8 cellular contexts compared by ENCODE assay signal in the genomic region with DNA sequence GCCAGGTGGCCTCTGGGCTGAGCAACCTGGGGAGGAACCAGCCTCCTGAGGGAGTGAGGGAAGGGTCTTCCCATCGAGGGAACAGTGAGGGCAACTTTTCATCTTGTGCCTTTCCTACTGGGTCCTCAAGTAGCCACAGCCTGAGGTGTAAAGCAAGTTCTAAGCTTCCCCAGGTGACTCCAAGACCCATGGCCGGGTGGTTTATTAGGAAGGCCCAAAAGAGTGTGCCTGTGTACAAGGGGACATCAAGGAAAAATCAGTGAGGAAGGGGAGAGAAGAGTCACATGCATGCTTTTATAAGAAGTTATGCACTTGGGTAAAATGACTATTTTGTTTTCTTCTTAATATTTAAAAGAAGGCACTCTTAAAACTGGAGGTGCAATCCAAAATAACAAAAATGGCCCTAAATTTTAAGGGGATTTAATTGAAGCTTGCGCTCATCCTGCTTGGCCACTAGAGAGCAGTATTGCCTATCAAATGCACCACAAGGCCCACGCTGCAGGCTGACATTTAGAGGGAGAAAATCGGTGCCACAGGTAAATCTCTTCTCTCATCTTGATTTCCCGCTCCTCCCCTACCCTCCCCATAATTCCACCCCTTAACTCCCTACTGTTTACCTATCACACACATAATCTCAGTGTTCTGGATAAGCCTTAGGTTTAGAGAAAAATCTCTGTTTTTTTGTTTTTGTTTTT. TPM values are rescaled to one million over a fixed set of nuclear protein-coding genes. Genes with fewer than 3 reads are reported as not detected.
A peak's percentile ranks its signal among the peaks of the same experiment; 100 is the strongest.
DNase-seq lines count a peak whose midpoint lies in the region; ATAC-seq and TF ChIP-seq lines count a peak whose summit lies in the region.

No MANE protein-coding gene starts in this region.

- H3K4me1 ChIP-seq in MM.1S (ENCODE audit: low read length), result no peaks in the 10 kb centered on the region
- H3K4me1 ChIP-seq in endodermal cell (ENCODE audit: control insufficient read depth, insufficient read depth, low read length), result no peaks in the 10 kb centered on the region
- H3K4me1 ChIP-seq in mesenchymal stem cell (ENCODE audit: control insufficient read depth, insufficient read depth, low read depth, low read length), result no peaks in the 10 kb centered on the region

- H3K9me2 ChIP-seq in MM.1S (replicated peaks; ENCODE audit: insufficient read depth, low read length), result no peaks in the 10 kb centered on the region

- H3K36me3 Mint-ChIP-seq in T-helper 17 cell (ENCODE audit: low read depth), result peaks cover 7% of the 10 kb centered on the region
- H3K36me3 Mint-ChIP-seq in endodermal cell (ENCODE audit: low read depth), result peaks cover 18% of the 10 kb centered on the region

- H2BK120ac ChIP-seq in mesenchymal stem cell (ENCODE audit: low read depth, low read length), result peak overlapping the region; percentile 50

- ATAC-seq in GM18502 (IDR thresholded peaks at IDR 0.05; ENCODE audit: poor library complexity, unreplicated experiment) (peak; percentile 67), T-helper 17 cell (peak; percentile 50), GM21529 (IDR thresholded peaks at IDR 0.05; ENCODE audit: unreplicated experiment) (no peak)
- ATAC-seq in stimulated activated naive CD8-positive, alpha-beta T cell treated with anti-CD3 and anti-CD28 coated beads, Interleukin-15, amount 100 ng/mL, for 72 hours, result peak; percentile 45

- H3F3A ChIP-seq in MM.1S (ENCODE audit: insufficient read depth, low read length), result no peaks in the 10 kb centered on the region

- H3K18ac ChIP-seq in mesenchymal stem cell (ENCODE audit: low read depth in 1 of 2, low read length in 2 of 2), result peak overlapping the region; percentile 28

- H3K27me3 ChIP-seq in MM.1S (replicated peaks; ENCODE audit: insufficient read depth, low read length), result no peaks in the 10 kb centered on the region
- H3K27me3 ChIP-seq in endodermal cell (ENCODE audit: control insufficient read depth, insufficient read depth, low read length, poor library complexity, severe bottlenecking), result no peaks in the 10 kb centered on the region
- no peaks in the 10 kb centered on the region for H3K27me3 ChIP-seq in mesenchymal stem cell (ENCODE audit: control insufficient read depth in 1 of 2, insufficient read depth in 1 of 2, low read length in 2 of 2)

- peak overlapping the region; percentile 57 for H4K8ac ChIP-seq in mesenchymal stem cell (ENCODE audit: low read length)

- H3K4ac ChIP-seq in mesenchymal stem cell (ENCODE audit: low read depth in 1 of 2, low read length in 2 of 2), result peak overlapping the region; percentile 7 to 67

- H3K4me2 ChIP-seq in MM.1S (ENCODE audit: low read depth, low read length), result peak overlapping the region; percentile 36
- no peak overlapping the region for H3K4me2 ChIP-seq in mesenchymal stem cell (ENCODE audit: low read length, poor library complexity, severe bottlenecking)

- H3K9me3 Mint-ChIP-seq in endodermal cell, result peaks cover 39% of the 10 kb centered on the region
- peaks cover 0 to 3% of the 10 kb centered on the region in 2 donors for H3K9me3 Mint-ChIP-seq in stimulated activated naive CD8-positive, alpha-beta T cell treated with anti-CD3 and anti-CD28 coated beads, Interleukin-15, amount 100 ng/mL, for 72 hours

- no peaks in the 10 kb centered on the region for H3K79me1 ChIP-seq in mesenchymal stem cell (replicated peaks; ENCODE audit: low read length, poor library complexity, severe bottlenecking)

- peak overlapping the region; percentile 83 to 89 for H2BK12ac ChIP-seq in mesenchymal stem cell (ENCODE audit: low read length in 2 of 2)

- H3K79me2 ChIP-seq in MM.1S (ENCODE audit: low read length), result no peaks in the 10 kb centered on the region

- WGBS in endodermal cell (ENCODE audit: insufficient coverage in 1 of 2, insufficient read length in 1 of 2), 2 experiments, result 21 to 42% methylated on average over 5 to 6 of the region's 6 CpGs
- WGBS in mesenchymal stem cell, result 37% methylated on average over 5 of the region's 6 CpGs

- H4K20me1 ChIP-seq in MM.1S (ENCODE audit: insufficient read depth, low read length), result no peaks in the 10 kb centered on the region

- H2BK15ac ChIP-seq in mesenchymal stem cell (ENCODE audit: low read depth, poor library complexity, severe bottlenecking), result peak overlapping the region; percentile 60

- no peak overlapping the region for H3K23ac ChIP-seq in mesenchymal stem cell (ENCODE audit: low read length in 2 of 2)

- H3K9ac ChIP-seq in MM.1S (ENCODE audit: low read length) (no peak overlapping the region), endodermal cell (ENCODE audit: extremely low read depth, low read length, poor library complexity, severe bottlenecking) (no peak overlapping the region), mesenchymal stem cell (ENCODE audit: low read length) (no peak overlapping the region)

- H3K4me1 Mint-ChIP-seq in T-helper 17 cell, result peaks cover 2% of the 10 kb centered on the region
- H3K4me1 Mint-ChIP-seq in endodermal cell, result peaks cover 3% of the 10 kb centered on the region
- no peaks in the 10 kb centered on the region for H3K4me1 Mint-ChIP-seq in stimulated activated naive CD8-positive, alpha-beta T cell treated with anti-CD3 and anti-CD28 coated beads, Interleukin-15, amount 100 ng/mL, for 72 hours

- peak overlapping the region; percentile 92 for H2AK5ac ChIP-seq in mesenchymal stem cell (ENCODE audit: low read length, severe bottlenecking)

- H2AFZ ChIP-seq in MM.1S (ENCODE audit: low read length) (peak overlapping the region; percentile 28; the same call in 1 of the 2 replicates), mesenchymal stem cell (ENCODE audit: low read depth, low read length) (no peak overlapping the region)

- no peak overlapping the region for H3K27ac Mint-ChIP-seq in T-helper 17 cell
- H3K27ac Mint-ChIP-seq in endodermal cell, result no peak overlapping the region
- no peak overlapping the region for H3K27ac Mint-ChIP-seq in stimulated activated naive CD8-positive, alpha-beta T cell treated with anti-CD3 and anti-CD28 coated beads, Interleukin-15, amount 100 ng/mL, for 72 hours

- no peak overlapping the region for H3K14ac ChIP-seq in mesenchymal stem cell (ENCODE audit: low read length in 2 of 2)

- peak; percentile 76 for DNase-seq in AG20443 (ENCODE audit: low spot score)
- peak; percentile 70 for DNase-seq in MM.1S
- no peak for DNase-seq in T-helper 17 cell
- peak; percentile 76 for DNase-seq in endodermal cell
- peak; percentile 50 for DNase-seq in mesenchymal stem cell
- peak; percentile 12 to 33 for DNase-seq in stimulated activated naive CD8-positive, alpha-beta T cell treated with anti-CD3 and anti-CD28 coated beads, Interleukin-15, amount 100 ng/mL, for 72 hours

- H3K36me3 ChIP-seq in MM.1S (replicated peaks; ENCODE audit: insufficient read depth, low read length) (no peaks in the 10 kb centered on the region), endodermal cell (ENCODE audit: control insufficient read depth, insufficient read depth, low read length) (no peaks in the 10 kb centered on the region), mesenchymal stem cell (ENCODE audit: control insufficient read depth in 1 of 2, insufficient read depth in 2 of 2, low read depth in 1 of 2, low read length in 2 of 2) (no peaks in the 10 kb centered on the region)

- peaks cover 31% of the 10 kb centered on the region for H3K27me3 Mint-ChIP-seq in T-helper 17 cell
- H3K27me3 Mint-ChIP-seq in endodermal cell (ENCODE audit: insufficient read depth), result no peaks in the 10 kb centered on the region
- peaks cover 8% of the 10 kb centered on the region for H3K27me3 Mint-ChIP-seq in stimulated activated naive CD8-positive, alpha-beta T cell treated with anti-CD3 and anti-CD28 coated beads, Interleukin-15, amount 100 ng/mL, for 72 hours

- H3K27ac ChIP-seq in MM.1S (ENCODE audit: low read length) (no peak overlapping the region), endodermal cell (ENCODE audit: low read depth, low read length) (no peak overlapping the region), mesenchymal stem cell (ENCODE audit: low read length, poor library complexity, severe bottlenecking) (no peak overlapping the region)

- no peaks in the 10 kb centered on the region for H3K9me3 ChIP-seq in MM.1S (replicated peaks; ENCODE audit: insufficient read depth, low read length)
- H3K9me3 ChIP-seq in T-helper 17 cell (ENCODE audit: control insufficient read depth, low read length, poor library complexity, severe bottlenecking), result no peaks in the 10 kb centered on the region
- peaks cover 28% of the 10 kb centered on the region for H3K9me3 ChIP-seq in endodermal cell (ENCODE audit: control insufficient read depth, low read length)
- no peaks in the 10 kb centered on the region for H3K9me3 ChIP-seq in mesenchymal stem cell (ENCODE audit: control insufficient read depth, low read length)

- H3K4me3 ChIP-seq in MM.1S (ENCODE audit: low read length) (peak overlapping the region; percentile 20; the same call in 1 of the 2 replicates), endodermal cell (ENCODE audit: low read length) (no peak overlapping the region), mesenchymal stem cell (ENCODE audit: insufficient read depth in 1 of 2, low read depth in 1 of 2, low read length in 2 of 2) (no peak overlapping the region)

- H3K4me3 Mint-ChIP-seq in T-helper 17 cell (no peak overlapping the region), endodermal cell (no peak overlapping the region)
- H3K4me3 Mint-ChIP-seq in stimulated activated naive CD8-positive, alpha-beta T cell treated with anti-CD3 and anti-CD28 coated beads, Interleukin-15, amount 100 ng/mL, for 72 hours, result no peak overlapping the region

- TF ChIP-seq CTCF in MM.1S (IDR thresholded peaks at IDR 0.05; ENCODE audit: low read length) (peak; percentile 82), endodermal cell (conservative IDR thresholded peaks at IDR 0.05) (peak; percentile 95)

- peak overlapping the region; percentile 57 for H4K91ac ChIP-seq in mesenchymal stem cell (ENCODE audit: low read length)

- no peak overlapping the region for H2BK5ac ChIP-seq in mesenchymal stem cell (ENCODE audit: low read depth, low read length, poor library complexity, severe bottlenecking)

RNA-seq across cellular contexts. Expression of a gene that starts 6.7 kb away (rescaled TPM):
- not detected for total RNA-seq in T-helper 17 cell
- 10 to 100 TPM in 1 of 2 donors, 1 to 10 TPM in 1; 1.5 to 47.2 TPM for total RNA-seq in endodermal cell
- 9.1 TPM for polyA plus RNA-seq in endodermal cell (2013, experiment 1 of 2)
- polyA plus RNA-seq in endodermal cell (2013, experiment 2 of 2), result 4.6 TPM
- polyA plus RNA-seq in mesenchymal stem cell (2013, experiment 1 of 2), result not detected
- not detected for polyA plus RNA-seq in mesenchymal stem cell (2013, experiment 2 of 2)

Comparison
In these comparisons a context has a peak if more than half of its experiments do, and no peak if none do; other contexts are left out.
1. DNase-seq: peak in AG20443 (single experiment), MM.1S (single experiment), endodermal cell (single experiment), mesenchymal stem cell (single experiment) and stimulated activated naive CD8-positive, alpha-beta T cell treated with anti-CD3 and anti-CD28 coated beads, Interleukin-15, amount 100 ng/mL, for 72 hours (2 of 2); none in T-helper 17 cell (0 of 3).